Comparison of ENCODE assay signal across 9 cellular contexts in genomic region chr12:81758421-81759214, GRCh38. TPM values are rescaled to one million over a fixed set of nuclear protein-coding genes. Genes with fewer than 3 reads are reported as not detected.
A peak's percentile ranks its signal among the peaks of the same experiment; 100 is the strongest.
DNase-seq lines count a peak whose midpoint lies in the region; ATAC-seq, FAIRE-seq and TF ChIP-seq lines count a peak whose summit lies in the region.
"Had no signal": no experiment of that assay in that cellular context is flagged by ENCODE, and none has a peak within 500 bp of the region (broad histone marks: within the 10 kb centered on the region; RNA-seq: fewer than 3 reads in every experiment).

No MANE protein-coding gene starts in this region.

- no peak for TF ChIP-seq CTCF in kidney (IDR thresholded peaks at IDR 0.05; ENCODE audit: borderline replicate concordance, extremely low read depth, insufficient read depth)

- peak overlapping the region; percentile 48 to 64 for H3K4me3 ChIP-seq in kidney (ENCODE audit: low read length in 2 of 2)

- intact Hi-C loops in kidney (cut with DNase I): no loop called here

- H3K27ac ChIP-seq in kidney (ENCODE audit: low read depth in 2 of 2, low read length in 2 of 2): no peak overlapping the region

- no peaks in the 10 kb centered on the region for H3K9me3 ChIP-seq in kidney (ENCODE audit: control insufficient read depth in 1 of 2, low read length in 2 of 2)

- H3K36me3 ChIP-seq in kidney (ENCODE audit: control insufficient read depth in 1 of 2, insufficient read depth in 2 of 2, low read length in 2 of 2): no peaks in the 10 kb centered on the region

- peak; percentile 42 for DNase-seq in HCEC 1CT
- peak; percentile 73 for DNase-seq in NCI-H524 treated with DMSO at 0.1 percent for 48 hours (lab: John Stamatoyannopoulos, UW)
- DNase-seq in cerebellar cortex (ENCODE audit: low spot score): peak; percentile 75
- peak; percentile 74 for DNase-seq in kidney
- peak; percentile 11 for DNase-seq in stimulated activated CD4-positive, alpha-beta T cell treated with anti-CD3 and anti-CD28 coated beads, Interleukin-4, amount 100 ng/mL, for 1 hour
- DNase-seq in H4 (ENCODE audit: low spot score): no peak
- DNase-seq in germinal center (ENCODE audit: low spot score): no peak

- no peak for FAIRE-seq in kidney (lab: Jason Lieb, UNC)

- H3K9ac ChIP-seq in kidney (ENCODE audit: low read length in 2 of 2): no peak overlapping the region

- ATAC-seq in HG03354 (IDR thresholded peaks at IDR 0.05; ENCODE audit: poor library complexity, severe bottlenecking, unreplicated experiment): no peak

- no peaks in the 10 kb centered on the region for H3K4me1 ChIP-seq in kidney (ENCODE audit: control insufficient read depth in 1 of 2, insufficient read depth in 1 of 2, low read depth in 1 of 2, low read length in 2 of 2)

RNA-seq across cellular contexts. Expression of gene PPFIA2, which starts 0.5 kb away (rescaled TPM):
- 9.4 TPM for total RNA-seq in kidney
- polyA plus RNA-seq in kidney (ENCODE audit: insufficient read depth, low read depth, low replicate concordance): 2.8 TPM
- 0.08 and 0.33 TPM in 2 replicates for total RNA-seq in H4 (2014; rRNA removed; shearing (Covaris generic))
- total RNA-seq: T-helper 1 cell treated with Interleukin-12 subunit alpha and Interleukin-12 subunit beta and Interleukin-4 antibody, amounts not matched to agents 30 ng/mL and 1 ng/mL, for 36 hours had no signal

Comparison
In these comparisons a context has a peak if more than half of its experiments do, and no peak if none do; other contexts are left out.
1. DNase-seq: peak in HCEC 1CT (single experiment), NCI-H524 treated with DMSO at 0.1 percent for 48 hours (single experiment), cerebellar cortex (single experiment), kidney (single experiment) and stimulated activated CD4-positive, alpha-beta T cell treated with anti-CD3 and anti-CD28 coated beads, Interleukin-4, amount 100 ng/mL, for 1 hour (single experiment); none in H4 (single experiment) and germinal center (single experiment).